1 cellular context compared by ENCODE assay signal in the genomic region with DNA sequence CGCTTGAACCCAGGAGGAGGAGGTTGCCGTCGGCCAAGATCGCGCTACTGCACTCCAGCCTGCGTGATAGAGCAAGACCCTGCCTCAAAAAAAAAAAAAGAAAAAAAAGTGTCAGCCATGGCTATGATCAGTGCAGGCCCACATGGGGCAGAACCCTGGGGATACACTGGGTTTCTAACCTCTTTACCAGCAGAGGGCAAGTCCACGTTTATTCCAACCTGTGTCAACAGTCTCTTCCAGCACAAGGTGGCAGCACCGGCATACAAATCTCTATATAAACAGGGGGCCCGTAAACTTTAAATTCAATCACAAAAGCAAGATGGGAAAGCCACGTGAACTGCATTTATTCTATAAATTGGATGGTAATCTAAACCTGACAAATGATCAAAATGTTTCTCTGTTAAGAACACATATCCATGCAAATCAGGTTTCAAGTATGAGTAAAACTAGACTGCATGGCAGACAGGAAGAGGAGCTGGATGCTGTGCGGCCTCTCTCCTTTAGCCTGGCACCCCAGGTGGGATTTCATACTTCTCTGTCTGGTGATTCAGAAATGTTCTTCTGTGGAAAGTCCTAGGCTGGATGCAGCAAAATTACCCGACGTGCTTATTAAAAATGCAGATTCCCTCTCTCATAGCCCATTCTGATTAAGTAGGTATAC.
TF ChIP-seq lines count a peak whose summit lies in the region.

No MANE protein-coding gene starts in this region.

TF ChIP-seq in neural cell, 6 proteins besides CTCF, POLR2A, EP300 and RAD21 (continued from another document):
- TF ChIP-seq, protein P1, sequence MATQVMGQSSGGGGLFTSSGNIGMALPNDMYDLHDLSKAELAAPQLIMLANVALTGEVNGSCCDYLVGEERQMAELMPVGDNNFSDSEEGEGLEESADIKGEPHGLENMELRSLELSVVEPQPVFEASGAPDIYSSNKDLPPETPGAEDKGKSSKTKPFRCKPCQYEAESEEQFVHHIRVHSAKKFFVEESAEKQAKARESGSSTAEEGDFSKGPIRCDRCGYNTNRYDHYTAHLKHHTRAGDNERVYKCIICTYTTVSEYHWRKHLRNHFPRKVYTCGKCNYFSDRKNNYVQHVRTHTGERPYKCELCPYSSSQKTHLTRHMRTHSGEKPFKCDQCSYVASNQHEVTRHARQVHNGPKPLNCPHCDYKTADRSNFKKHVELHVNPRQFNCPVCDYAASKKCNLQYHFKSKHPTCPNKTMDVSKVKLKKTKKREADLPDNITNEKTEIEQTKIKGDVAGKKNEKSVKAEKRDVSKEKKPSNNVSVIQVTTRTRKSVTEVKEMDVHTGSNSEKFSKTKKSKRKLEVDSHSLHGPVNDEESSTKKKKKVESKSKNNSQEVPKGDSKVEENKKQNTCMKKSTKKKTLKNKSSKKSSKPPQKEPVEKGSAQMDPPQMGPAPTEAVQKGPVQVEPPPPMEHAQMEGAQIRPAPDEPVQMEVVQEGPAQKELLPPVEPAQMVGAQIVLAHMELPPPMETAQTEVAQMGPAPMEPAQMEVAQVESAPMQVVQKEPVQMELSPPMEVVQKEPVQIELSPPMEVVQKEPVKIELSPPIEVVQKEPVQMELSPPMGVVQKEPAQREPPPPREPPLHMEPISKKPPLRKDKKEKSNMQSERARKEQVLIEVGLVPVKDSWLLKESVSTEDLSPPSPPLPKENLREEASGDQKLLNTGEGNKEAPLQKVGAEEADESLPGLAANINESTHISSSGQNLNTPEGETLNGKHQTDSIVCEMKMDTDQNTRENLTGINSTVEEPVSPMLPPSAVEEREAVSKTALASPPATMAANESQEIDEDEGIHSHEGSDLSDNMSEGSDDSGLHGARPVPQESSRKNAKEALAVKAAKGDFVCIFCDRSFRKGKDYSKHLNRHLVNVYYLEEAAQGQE (IDR thresholded peaks at IDR 0.05; ENCODE audit: borderline replicate concordance) = no peak
- peak; percentile 98 for TF ChIP-seq SMC3 (conservative IDR thresholded peaks at IDR 0.05; ENCODE audit: poor library complexity)
TF ChIP-seq in neural cell: peak in this region for 2.
